ENCODE assay signal across 16 cellular contexts in the genomic region with DNA sequence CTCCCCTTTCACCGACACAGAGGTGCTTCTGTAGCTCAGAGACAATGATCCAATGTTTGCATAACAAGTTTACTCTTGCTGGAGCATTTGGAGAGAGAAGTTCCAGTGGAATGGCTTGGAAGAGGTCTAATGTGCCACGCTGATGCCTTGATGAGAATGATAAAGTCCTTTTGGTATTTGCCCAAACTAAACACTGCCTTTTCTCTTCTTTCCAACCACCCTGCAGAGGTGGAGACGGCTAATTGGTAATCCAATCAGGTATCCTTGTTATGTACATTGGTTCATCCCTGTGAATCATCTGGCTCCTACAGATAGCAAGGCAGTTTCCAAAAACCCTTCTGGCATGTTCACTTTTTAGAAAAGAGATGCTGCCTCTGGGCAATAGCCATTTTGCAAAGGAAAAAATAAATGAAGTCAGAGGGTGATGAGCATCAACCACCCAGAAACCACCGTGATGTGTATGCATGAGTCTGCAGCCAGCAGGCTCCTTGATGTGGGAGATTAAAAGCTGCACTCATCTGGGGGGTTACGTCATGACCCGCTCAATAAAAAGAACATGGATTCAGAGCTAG. TPM values are rescaled to one million over a fixed set of nuclear protein-coding genes. Genes with fewer than 3 reads are reported as not detected.
DNase-seq lines count a peak whose midpoint lies in the region; ATAC-seq and TF ChIP-seq lines count a peak whose summit lies in the region.
"Had no signal": no experiment of that assay in that cellular context is flagged by ENCODE, and none has a peak within 500 bp of the region (broad histone marks: within the 10 kb centered on the region; RNA-seq: fewer than 3 reads in every experiment).

No MANE protein-coding gene starts in this region.

- H3K4me1 ChIP-seq in HEK293 (ENCODE audit: control insufficient read depth, insufficient read depth, low read length): peaks cover 6% of the 10 kb centered on the region; the same call in 1 of the 2 replicates
- H3K4me1 ChIP-seq: sigmoid colon had no signal

- TF ChIP-seq CTCF in HEK293 (tag by site-specific recombination; IDR thresholded peaks at IDR 0.05): no peak

- ATAC-seq in SK-N-SH treated with all-trans-retinoic acid at 6 μM for 48 hours (peak; percentile 16; the same call in 2 of the 3 replicates), left lobe of liver (peak; percentile 81), GM19467 (IDR thresholded peaks at IDR 0.05; ENCODE audit: unreplicated experiment) (no peak), GM18511 (IDR thresholded peaks at IDR 0.05; ENCODE audit: unreplicated experiment) (no peak)
- ATAC-seq: gastroesophageal sphincter; naive thymus-derived CD8-positive, alpha-beta T cell had no signal

- H3K36me3 ChIP-seq in HEK293 (ENCODE audit: control insufficient read depth in 2 of 2, insufficient read depth in 1 of 2, low read length in 2 of 2): no peaks in the 10 kb centered on the region
- H3K36me3 ChIP-seq: gastroesophageal sphincter, sigmoid colon had no signal

- POLR2A ChIA-PET in HEK293 (lab: Yijun Ruan, JAX): no interaction called here

- DNase-seq in DMS79 (lab: John Stamatoyannopoulos, UW): peak; percentile 39
- DNase-seq in left lobe of liver (ENCODE audit: low spot score): peak; percentile 50
- no peak for DNase-seq in middle frontal gyrus (ENCODE audit: extremely low spot score, low spot score)
- DNase-seq: activated CD4-positive, alpha-beta memory T cell treated with anti-CD3 and anti-CD28 coated beads for 36 hours; activated naive CD4-positive, alpha-beta T cell treated with anti-CD3 and anti-CD28 coated beads, Interleukin-2, amount 10 ng/mL, durations not matched to agents 7 days and 5 days; MV-4-11; naive thymus-derived CD8-positive, alpha-beta T cell; sigmoid colon; T-helper 1 cell had no signal

- no peak overlapping the region for H3K4me3 ChIP-seq in HEK293 (ENCODE audit: low read depth, low read length)
- H3K4me3 ChIP-seq: gastroesophageal sphincter, sigmoid colon had no signal

- CTCF ChIA-PET in HEK293 (lab: Yijun Ruan, JAX): interaction anchor here (0.9 to 2.8 kb wide), 2 partner anchors 10 to 253 kb away, joined by 4 to 9 read pairs; no protein-coding TSS in a partner anchor

- no peak overlapping the region for H3K27ac ChIP-seq in HEK293 (ENCODE audit: extremely low read depth, low read depth, low read length)
- H3K27ac ChIP-seq: gastroesophageal sphincter, sigmoid colon had no signal

- H3K9me3 ChIP-seq in HEK293 (ENCODE audit: control insufficient read depth, insufficient read depth, low read depth, low read length): no peaks in the 10 kb centered on the region
- H3K9me3 ChIP-seq: gastroesophageal sphincter, sigmoid colon had no signal

TF ChIP-seq in HEK293, 187 proteins besides CTCF, POLR2A, EP300 and RAD21:
- no peak for TF ChIP-seq YY1 (tag by site-specific recombination; IDR thresholded peaks at IDR 0.05)
- TF ChIP-seq, protein P1, sequence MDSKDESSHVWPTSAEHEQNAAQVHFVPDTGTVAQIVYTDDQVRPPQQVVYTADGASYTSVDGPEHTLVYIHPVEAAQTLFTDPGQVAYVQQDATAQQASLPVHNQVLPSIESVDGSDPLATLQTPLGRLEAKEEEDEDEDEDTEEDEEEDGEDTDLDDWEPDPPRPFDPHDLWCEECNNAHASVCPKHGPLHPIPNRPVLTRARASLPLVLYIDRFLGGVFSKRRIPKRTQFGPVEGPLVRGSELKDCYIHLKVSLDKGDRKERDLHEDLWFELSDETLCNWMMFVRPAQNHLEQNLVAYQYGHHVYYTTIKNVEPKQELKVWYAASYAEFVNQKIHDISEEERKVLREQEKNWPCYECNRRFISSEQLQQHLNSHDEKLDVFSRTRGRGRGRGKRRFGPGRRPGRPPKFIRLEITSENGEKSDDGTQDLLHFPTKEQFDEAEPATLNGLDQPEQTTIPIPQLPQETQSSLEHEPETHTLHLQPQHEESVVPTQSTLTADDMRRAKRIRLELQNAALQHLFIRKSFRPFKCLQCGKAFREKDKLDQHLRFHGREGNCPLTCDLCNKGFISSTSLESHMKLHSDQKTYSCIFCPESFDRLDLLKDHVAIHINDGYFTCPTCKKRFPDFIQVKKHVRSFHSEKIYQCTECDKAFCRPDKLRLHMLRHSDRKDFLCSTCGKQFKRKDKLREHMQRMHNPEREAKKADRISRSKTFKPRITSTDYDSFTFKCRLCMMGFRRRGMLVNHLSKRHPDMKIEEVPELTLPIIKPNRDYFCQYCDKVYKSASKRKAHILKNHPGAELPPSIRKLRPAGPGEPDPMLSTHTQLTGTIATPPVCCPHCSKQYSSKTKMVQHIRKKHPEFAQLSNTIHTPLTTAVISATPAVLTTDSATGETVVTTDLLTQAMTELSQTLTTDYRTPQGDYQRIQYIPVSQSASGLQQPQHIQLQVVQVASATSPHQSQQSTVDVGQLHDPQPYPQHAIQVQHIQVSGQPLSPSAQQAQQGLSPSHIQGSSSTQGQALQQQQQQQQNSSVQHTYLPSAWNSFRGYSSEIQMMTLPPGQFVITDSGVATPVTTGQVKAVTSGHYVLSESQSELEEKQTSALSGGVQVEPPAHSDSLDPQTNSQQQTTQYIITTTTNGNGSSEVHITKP (tag by site-specific recombination; IDR thresholded peaks at IDR 0.05): peak; percentile 46

TF ChIP-seq in SK-N-SH treated with all-trans-retinoic acid at 6 μM for 48 hours, 23 proteins besides CTCF, POLR2A, EP300 and RAD21:
- no peak for TF ChIP-seq BACH2 (CRISPR knock-in tag; IDR thresholded peaks at IDR 0.05; ENCODE audit: borderline replicate concordance)
- no peak for TF ChIP-seq PPARA (CRISPR knock-in tag; IDR thresholded peaks at IDR 0.05; ENCODE audit: borderline replicate concordance)
- TF ChIP-seq, protein P2, sequence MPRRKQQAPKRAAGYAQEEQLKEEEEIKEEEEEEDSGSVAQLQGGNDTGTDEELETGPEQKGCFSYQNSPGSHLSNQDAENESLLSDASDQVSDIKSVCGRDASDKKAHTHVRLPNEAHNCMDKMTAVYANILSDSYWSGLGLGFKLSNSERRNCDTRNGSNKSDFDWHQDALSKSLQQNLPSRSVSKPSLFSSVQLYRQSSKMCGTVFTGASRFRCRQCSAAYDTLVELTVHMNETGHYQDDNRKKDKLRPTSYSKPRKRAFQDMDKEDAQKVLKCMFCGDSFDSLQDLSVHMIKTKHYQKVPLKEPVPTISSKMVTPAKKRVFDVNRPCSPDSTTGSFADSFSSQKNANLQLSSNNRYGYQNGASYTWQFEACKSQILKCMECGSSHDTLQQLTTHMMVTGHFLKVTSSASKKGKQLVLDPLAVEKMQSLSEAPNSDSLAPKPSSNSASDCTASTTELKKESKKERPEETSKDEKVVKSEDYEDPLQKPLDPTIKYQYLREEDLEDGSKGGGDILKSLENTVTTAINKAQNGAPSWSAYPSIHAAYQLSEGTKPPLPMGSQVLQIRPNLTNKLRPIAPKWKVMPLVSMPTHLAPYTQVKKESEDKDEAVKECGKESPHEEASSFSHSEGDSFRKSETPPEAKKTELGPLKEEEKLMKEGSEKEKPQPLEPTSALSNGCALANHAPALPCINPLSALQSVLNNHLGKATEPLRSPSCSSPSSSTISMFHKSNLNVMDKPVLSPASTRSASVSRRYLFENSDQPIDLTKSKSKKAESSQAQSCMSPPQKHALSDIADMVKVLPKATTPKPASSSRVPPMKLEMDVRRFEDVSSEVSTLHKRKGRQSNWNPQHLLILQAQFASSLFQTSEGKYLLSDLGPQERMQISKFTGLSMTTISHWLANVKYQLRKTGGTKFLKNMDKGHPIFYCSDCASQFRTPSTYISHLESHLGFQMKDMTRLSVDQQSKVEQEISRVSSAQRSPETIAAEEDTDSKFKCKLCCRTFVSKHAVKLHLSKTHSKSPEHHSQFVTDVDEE (CRISPR knock-in tag; IDR thresholded peaks at IDR 0.05): no peak
- no peak for TF ChIP-seq ZNF8 (CRISPR knock-in tag; IDR thresholded peaks at IDR 0.05)
- TF ChIP-seq ARNTL (CRISPR knock-in tag; IDR thresholded peaks at IDR 0.05; ENCODE audit: borderline replicate concordance, low read depth): no peak
- TF ChIP-seq CSDC2 (CRISPR knock-in tag; IDR thresholded peaks at IDR 0.05): peak; percentile 55; the same call in 1 of the 2 replicates
- no peak for TF ChIP-seq ZFP30 (CRISPR knock-in tag; IDR thresholded peaks at IDR 0.05)
- TF ChIP-seq ISL1 (CRISPR knock-in tag; IDR thresholded peaks at IDR 0.05): peak; percentile 49
- no peak for TF ChIP-seq ZFP3 (CRISPR knock-in tag; IDR thresholded peaks at IDR 0.05)
- TF ChIP-seq, protein P3, sequence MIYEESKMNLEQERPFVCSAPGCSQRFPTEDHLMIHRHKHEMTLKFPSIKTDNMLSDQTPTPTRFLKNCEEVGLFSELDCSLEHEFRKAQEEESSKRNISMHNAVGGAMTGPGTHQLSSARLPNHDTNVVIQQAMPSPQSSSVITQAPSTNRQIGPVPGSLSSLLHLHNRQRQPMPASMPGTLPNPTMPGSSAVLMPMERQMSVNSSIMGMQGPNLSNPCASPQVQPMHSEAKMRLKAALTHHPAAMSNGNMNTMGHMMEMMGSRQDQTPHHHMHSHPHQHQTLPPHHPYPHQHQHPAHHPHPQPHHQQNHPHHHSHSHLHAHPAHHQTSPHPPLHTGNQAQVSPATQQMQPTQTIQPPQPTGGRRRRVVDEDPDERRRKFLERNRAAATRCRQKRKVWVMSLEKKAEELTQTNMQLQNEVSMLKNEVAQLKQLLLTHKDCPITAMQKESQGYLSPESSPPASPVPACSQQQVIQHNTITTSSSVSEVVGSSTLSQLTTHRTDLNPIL (CRISPR knock-in tag; IDR thresholded peaks at IDR 0.05; ENCODE audit: low read depth): no peak

RNA-seq across cellular contexts. Expression of a gene that starts 40.6 kb away (rescaled TPM):
- total RNA-seq in left lobe of liver: 0.30 TPM
- total RNA-seq: activated CD4-positive, alpha-beta memory T cell treated with anti-CD3 and anti-CD28 coated beads for 36 hours; dermis microvascular lymphatic vessel endothelial cell; gastroesophageal sphincter; kidney epithelial cell; naive thymus-derived CD8-positive, alpha-beta T cell had no signal

Comparison
In these comparisons a context has a peak if more than half of its experiments do, and no peak if none do; other contexts are left out.
1. ATAC-seq: peak in SK-N-SH treated with all-trans-retinoic acid at 6 μM for 48 hours (single experiment) and left lobe of liver (single experiment); none in GM19467 (single experiment) and GM18511 (single experiment).